In the genomic region with DNA sequence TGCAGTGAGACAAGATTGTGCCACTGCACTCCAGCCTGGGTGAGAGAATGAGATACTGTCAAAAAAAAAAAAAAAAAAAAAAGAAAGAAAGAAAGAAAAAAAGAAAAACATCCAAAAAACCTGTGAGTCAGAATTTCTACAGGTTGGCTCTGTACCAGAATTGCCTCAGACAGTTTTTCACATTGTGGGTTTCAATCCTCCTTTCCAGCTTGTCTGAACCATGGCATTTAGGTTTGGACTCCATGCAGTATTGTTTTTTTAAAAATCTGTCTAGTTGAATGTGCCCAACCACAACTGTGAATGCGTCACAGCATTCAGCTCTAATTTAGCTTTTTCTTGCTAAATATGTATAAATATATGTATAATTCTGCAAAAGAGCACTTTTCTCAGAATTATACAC, we compare ENCODE assay signal across 32 cellular contexts. TPM values are rescaled to one million over a fixed set of nuclear protein-coding genes. Genes with fewer than 3 reads are reported as not detected.
"Had no signal": no experiment of that assay in that cellular context is flagged by ENCODE, and none has a peak within 500 bp of the region (broad histone marks: within the 10 kb centered on the region; RNA-seq: fewer than 3 reads in every experiment).

No MANE protein-coding gene starts in this region.

- DNase-seq: activated B cell treated with CpG ODN at 0.5 μM for 24 hours; activated CD8-positive, alpha-beta memory T cell treated with anti-CD3 and anti-CD28 coated beads, Interleukin-2, amount 10 ng/mL, durations not matched to agents 7 days and 5 days; activated CD8-positive, alpha-beta T cell treated with anti-CD3 and anti-CD28 coated beads, Interleukin-2, amount 10 ng/mL, durations not matched to agents 7 days and 5 days; activated naive CD4-positive, alpha-beta T cell; activated T-cell treated with anti-CD3 and anti-CD28 coated beads, Interleukin-2, amount 50 U/mL, for 48 hours; effector memory CD8-positive, alpha-beta T cell; gastrocnemius medialis; glutamatergic neuron; islet precursor cell; left colon; mammary epithelial cell; naive B cell; nephron progenitor cell; ovary; retina; sigmoid colon; small intestine; stimulated activated CD4-positive, alpha-beta T cell treated with anti-CD3 and anti-CD28 coated beads, Interleukin-4, amount 100 ng/mL, for 24 hours; substantia nigra; T-helper 1 cell; uterus had no signal

- ATAC-seq: activated CD8-positive, alpha-beta memory T cell treated with anti-CD3 and anti-CD28 coated beads, Interleukin-2, amount 10 ng/mL, durations not matched to agents 7 days and 5 days; activated CD8-positive, alpha-beta T cell treated with anti-CD3 and anti-CD28 coated beads, Interleukin-2, amount 10 ng/mL, durations not matched to agents 7 days and 5 days; activated naive CD4-positive, alpha-beta T cell treated with anti-CD3 and anti-CD28 coated beads, Interleukin-2, amount 50 U/mL, for 72 hours; effector memory CD8-positive, alpha-beta T cell; gastrocnemius medialis; left colon; stimulated activated effector memory CD8-positive, alpha-beta T cell treated with anti-CD3 and anti-CD28 coated beads, Interleukin-12 subunit alpha, Interleukin-12 subunit beta, amount 100 ng/mL, for 72 hours had no signal

- FAIRE-seq: endothelial cell of umbilical vein, small intestine had no signal

- H3K36me3 Mint-ChIP-seq: activated CD8-positive, alpha-beta memory T cell treated with anti-CD3 and anti-CD28 coated beads, Interleukin-2, amount 10 ng/mL, durations not matched to agents 7 days and 5 days; activated naive CD4-positive, alpha-beta T cell treated with anti-CD3 and anti-CD28 coated beads, Interleukin-2, amount 50 U/mL, for 72 hours; naive B cell; stimulated activated effector memory CD8-positive, alpha-beta T cell treated with anti-CD3 and anti-CD28 coated beads, Interleukin-12 subunit alpha, Interleukin-12 subunit beta, amount 100 ng/mL, for 72 hours; type B pancreatic cell had no signal

- H3K4me1 Mint-ChIP-seq: activated B cell treated with CpG ODN at 0.5 μM for 24 hours; activated CD8-positive, alpha-beta memory T cell treated with anti-CD3 and anti-CD28 coated beads, Interleukin-2, amount 10 ng/mL, durations not matched to agents 7 days and 5 days; central memory CD8-positive, alpha-beta T cell; naive B cell; stimulated activated effector memory CD8-positive, alpha-beta T cell treated with anti-CD3 and anti-CD28 coated beads, Interleukin-12 subunit alpha, Interleukin-12 subunit beta, amount 100 ng/mL, for 72 hours had no signal

- H3K4me3 ChIP-seq: coronary artery, gastrocnemius medialis, hepatocyte, ovary, prostate gland, sigmoid colon, uterus had no signal

- H3K27me3 Mint-ChIP-seq: activated CD8-positive, alpha-beta memory T cell treated with anti-CD3 and anti-CD28 coated beads, Interleukin-2, amount 10 ng/mL, durations not matched to agents 7 days and 5 days; type B pancreatic cell had no signal

- H3K4me3 Mint-ChIP-seq: activated B cell treated with CpG ODN at 0.5 μM for 24 hours; activated CD8-positive, alpha-beta memory T cell treated with anti-CD3 and anti-CD28 coated beads, Interleukin-2, amount 10 ng/mL, durations not matched to agents 7 days and 5 days; activated CD8-positive, alpha-beta T cell treated with anti-CD3 and anti-CD28 coated beads, Interleukin-2, amount 10 ng/mL, durations not matched to agents 7 days and 5 days; central memory CD8-positive, alpha-beta T cell; effector memory CD8-positive, alpha-beta T cell; naive B cell; nephron progenitor cell; stimulated activated effector memory CD8-positive, alpha-beta T cell treated with anti-CD3 and anti-CD28 coated beads, Interleukin-12 subunit alpha, Interleukin-12 subunit beta, amount 100 ng/mL, for 72 hours; stimulated activated naive CD8-positive, alpha-beta T cell treated with anti-CD3 and anti-CD28 coated beads, Interleukin-15, Interleukin-2, amounts not matched to agents 100 ng/mL and 50 ng/mL, for 24 hours; T-helper 2 cell treated with Interferon-gamma antibody and Interleukin-4, amounts not matched to agents 5 μg/mL and 100 μg/mL, for 36 hours; type B pancreatic cell had no signal

- H3K27ac Mint-ChIP-seq: activated B cell treated with CpG ODN at 0.5 μM for 24 hours; activated CD8-positive, alpha-beta memory T cell treated with anti-CD3 and anti-CD28 coated beads, Interleukin-2, amount 10 ng/mL, durations not matched to agents 7 days and 5 days; activated CD8-positive, alpha-beta T cell treated with anti-CD3 and anti-CD28 coated beads, Interleukin-2, amount 10 ng/mL, durations not matched to agents 7 days and 5 days; activated naive CD4-positive, alpha-beta T cell treated with anti-CD3 and anti-CD28 coated beads, Interleukin-2, amount 50 U/mL, for 72 hours; effector memory CD8-positive, alpha-beta T cell; naive B cell; nephron progenitor cell; stimulated activated effector memory CD8-positive, alpha-beta T cell treated with anti-CD3 and anti-CD28 coated beads, Interleukin-12 subunit alpha, Interleukin-12 subunit beta, amount 100 ng/mL, for 72 hours; stimulated activated naive CD8-positive, alpha-beta T cell treated with anti-CD3 and anti-CD28 coated beads, Interleukin-15, Interleukin-2, amounts not matched to agents 100 ng/mL and 50 ng/mL, for 24 hours; T-helper 2 cell treated with Interferon-gamma antibody and Interleukin-4, amounts not matched to agents 5 μg/mL and 100 μg/mL, for 36 hours; type B pancreatic cell had no signal

- H3K9me3 Mint-ChIP-seq: activated B cell treated with CpG ODN at 0.5 μM for 24 hours; activated naive CD4-positive, alpha-beta T cell treated with anti-CD3 and anti-CD28 coated beads, Interleukin-2, amount 50 U/mL, for 72 hours; central memory CD8-positive, alpha-beta T cell; effector memory CD8-positive, alpha-beta T cell; stimulated activated effector memory CD8-positive, alpha-beta T cell treated with anti-CD3 and anti-CD28 coated beads, Interleukin-12 subunit alpha, Interleukin-12 subunit beta, amount 100 ng/mL, for 72 hours; stimulated activated naive CD8-positive, alpha-beta T cell treated with anti-CD3 and anti-CD28 coated beads, Interleukin-15, Interleukin-2, amounts not matched to agents 100 ng/mL and 50 ng/mL, for 24 hours; T-helper 2 cell treated with Interferon-gamma antibody and Interleukin-4, amounts not matched to agents 5 μg/mL and 100 μg/mL, for 36 hours; type B pancreatic cell had no signal

RNA-seq across cellular contexts. Expression of a gene that starts 31.4 kb away (rescaled TPM):
- total RNA-seq: activated B cell treated with CpG ODN at 0.5 μM for 24 hours; activated CD8-positive, alpha-beta memory T cell treated with anti-CD3 and anti-CD28 coated beads, Interleukin-2, amount 10 ng/mL, durations not matched to agents 7 days and 5 days; activated CD8-positive, alpha-beta T cell treated with anti-CD3 and anti-CD28 coated beads, Interleukin-2, amount 10 ng/mL, durations not matched to agents 7 days and 5 days; activated naive CD4-positive, alpha-beta T cell treated with anti-CD3 and anti-CD28 coated beads, Interleukin-2, amount 50 U/mL, for 72 hours; endothelial cell of umbilical vein; gastrocnemius medialis; hepatocyte; left colon; liver; mammary epithelial cell; ovary; prostate gland; sigmoid colon; uterus had no signal
